Comparison of ENCODE assay signal across 8 cellular contexts in genomic region chr3:185658504-185658912, GRCh38.
DNase-seq lines count a peak whose midpoint lies in the region; ATAC-seq, FAIRE-seq and TF ChIP-seq lines count a peak whose summit lies in the region.
"Had no signal": no experiment of that assay in that cellular context is flagged by ENCODE, and none has a peak within 500 bp of the region (broad histone marks: within the 10 kb centered on the region; RNA-seq: fewer than 3 reads in every experiment).

No MANE protein-coding gene starts in this region.

- peaks cover 0 to 2% of the 10 kb centered on the region in 2 donors for H3K4me1 ChIP-seq in kidney (ENCODE audit: control insufficient read depth in 1 of 2, insufficient read depth in 1 of 2, low read depth in 1 of 2, low read length in 2 of 2)
- H3K4me1 ChIP-seq in thyroid gland = peaks cover 0 to 19% of the 10 kb centered on the region in 2 donors
- peaks cover 4% of the 10 kb centered on the region for H3K4me1 ChIP-seq in CD8-positive, alpha-beta memory T cell (ENCODE audit: insufficient read depth, low read length)

- DNase-seq in HT1080 (ENCODE audit: low read depth) = peak; percentile 98
- peak; percentile 99 for DNase-seq in brain microvascular endothelial cell
- DNase-seq in kidney = peak; percentile 86
- peak; percentile 23 to 42 for DNase-seq in thyroid gland
- DNase-seq in CD8-positive, alpha-beta memory T cell = no peak
- DNase-seq in head of caudate nucleus = no peak
- DNase-seq: NCI-H526 had no signal

- no peak for TF ChIP-seq CTCF in brain microvascular endothelial cell (IDR thresholded peaks at IDR 0.05; ENCODE audit: low read depth, low read length, missing control alignments)
- TF ChIP-seq CTCF in kidney (IDR thresholded peaks at IDR 0.05; ENCODE audit: borderline replicate concordance, extremely low read depth, insufficient read depth) = no peak
- TF ChIP-seq CTCF in thyroid gland (IDR thresholded peaks at IDR 0.05) = no peak

- peaks cover 7 to 38% of the 10 kb centered on the region in 2 donors for H3K27me3 Mint-ChIP-seq in CD8-positive, alpha-beta memory T cell

- H3K36me3 ChIP-seq in brain microvascular endothelial cell (replicated peaks) (peaks cover 37% of the 10 kb centered on the region), kidney (ENCODE audit: control insufficient read depth in 1 of 2, insufficient read depth in 2 of 2, low read length in 2 of 2) (peaks cover 2 to 6% of the 10 kb centered on the region in 2 donors), thyroid gland (peaks cover 0 to 2% of the 10 kb centered on the region in 2 donors)
- no peaks in the 10 kb centered on the region for H3K36me3 ChIP-seq in CD8-positive, alpha-beta memory T cell (ENCODE audit: insufficient read depth, low read length)

- WGBS in thyroid gland, 2 donors = 57 to 68% methylated on average over 8 of the region's 8 CpGs

- POLR2A ChIA-PET in CD8-positive, alpha-beta memory T cell (lab: Charles Lee) = no interaction called here

- H3K9me3 ChIP-seq in kidney (ENCODE audit: control insufficient read depth in 1 of 2, low read length in 2 of 2) (no peaks in the 10 kb centered on the region), thyroid gland (no peaks in the 10 kb centered on the region)
- H3K9me3 ChIP-seq in CD8-positive, alpha-beta memory T cell (ENCODE audit: low read length) = no peaks in the 10 kb centered on the region

- H3K9me3 Mint-ChIP-seq in CD8-positive, alpha-beta memory T cell = no peaks in the 10 kb centered on the region

- intact Hi-C loops in kidney (cut with DNase I) = no loop called here
- intact Hi-C loops in thyroid gland (cut with DNase I) = no loop called here
- intact Hi-C loops in head of caudate nucleus (cut with DNase I) = no loop called here

- no peak for ATAC-seq in GM21381 (IDR thresholded peaks at IDR 0.05; ENCODE audit: unreplicated experiment)

- no peak for TF ChIP-seq POLR2A in thyroid gland (IDR thresholded peaks at IDR 0.05)

- no peak overlapping the region for H3K4me3 ChIP-seq in brain microvascular endothelial cell (ENCODE audit: low read depth, low read length)
- H3K4me3 ChIP-seq in kidney (ENCODE audit: low read length in 2 of 2) = no peak overlapping the region
- no peak overlapping the region for H3K4me3 ChIP-seq in thyroid gland (replicated peaks in 1 of 3)
- H3K4me3 ChIP-seq in CD8-positive, alpha-beta memory T cell (ENCODE audit: low read length) = no peak overlapping the region

- H3K9ac ChIP-seq in kidney (ENCODE audit: low read length in 2 of 2) = no peak overlapping the region

- no peak overlapping the region for H3K27ac Mint-ChIP-seq in CD8-positive, alpha-beta memory T cell

- H3K4me1 Mint-ChIP-seq in CD8-positive, alpha-beta memory T cell = peaks cover 0 to 9% (median 1%) of the 10 kb centered on the region in 3 donors

- no peak for FAIRE-seq in kidney (lab: Jason Lieb, UNC)

- H3K27ac ChIP-seq in brain microvascular endothelial cell (peak overlapping the region; percentile 89), kidney (ENCODE audit: low read depth in 2 of 2, low read length in 2 of 2) (peak overlapping the region in 1 of 2 donors; percentile 7), thyroid gland (peak overlapping the region; percentile 7 to 75 (median 66))
- no peak overlapping the region for H3K27ac ChIP-seq in CD8-positive, alpha-beta memory T cell (ENCODE audit: low read depth, low read length)

- no peak overlapping the region for H3K4me3 Mint-ChIP-seq in CD8-positive, alpha-beta memory T cell

- H3K27me3 ChIP-seq in brain microvascular endothelial cell (replicated peaks) = no peaks in the 10 kb centered on the region
- H3K27me3 ChIP-seq in thyroid gland = no peaks in the 10 kb centered on the region
- H3K27me3 ChIP-seq in CD8-positive, alpha-beta memory T cell (ENCODE audit: insufficient read depth, low read length, poor library complexity, severe bottlenecking) = no peaks in the 10 kb centered on the region

- in situ Hi-C loops in brain microvascular endothelial cell (cut with HindIII; ENCODE audit: low pct_ligation_motif_present, low sequenced_read_pairs) = no loop called here

- CTCF ChIA-PET in CD8-positive, alpha-beta memory T cell (lab: Charles Lee) = interaction anchor here (0.6 to 0.8 kb wide), 2 partner anchors 8 to 26 kb away, joined by 3 read pairs; no protein-coding TSS in a partner anchor

- H3K36me3 Mint-ChIP-seq in CD8-positive, alpha-beta memory T cell = peaks cover 0 to 2% (median 0%) of the 10 kb centered on the region in 3 donors

Comparison
In these comparisons a context has a peak if more than half of its experiments do, and no peak if none do; other contexts are left out.
1. DNase-seq: peak in HT1080 (single experiment), brain microvascular endothelial cell (single experiment), kidney (single experiment) and thyroid gland (2 of 2); none in CD8-positive, alpha-beta memory T cell (0 of 5) and head of caudate nucleus (0 of 42).